11 cellular contexts compared by ENCODE assay signal in genomic region chr11:96161271-96162089, GRCh38.
DNase-seq lines count a peak whose midpoint lies in the region; ATAC-seq and TF ChIP-seq lines count a peak whose summit lies in the region.
"Had no signal": no experiment of that assay in that cellular context is flagged by ENCODE, and none has a peak within 500 bp of the region (broad histone marks: within the 10 kb centered on the region; RNA-seq: fewer than 3 reads in every experiment).

No MANE protein-coding gene starts in this region.

- H3K36me3 Mint-ChIP-seq in endodermal cell (ENCODE audit: low read depth) (no peaks in the 10 kb centered on the region), neural progenitor cell (peaks cover 11% of the 10 kb centered on the region)

- H3K4me3 ChIP-seq in AG04450 (ENCODE audit: low read depth, low read length) (no peak overlapping the region), endodermal cell (ENCODE audit: low read length) (no peak overlapping the region), neural progenitor cell (no peak overlapping the region)
- H3K4me3 ChIP-seq: BLaER1 treated with 17β-estradiol and CSF1 and Interleukin-3, amounts not matched to agents 10 nM and 100 nM; gastrocnemius medialis had no signal

- peak overlapping the region; percentile 84 for H3K27ac ChIP-seq in AG04450 (ENCODE audit: low read depth, low read length)
- H3K27ac ChIP-seq in endodermal cell (ENCODE audit: low read depth, low read length): peak overlapping the region; percentile 8
- no peak overlapping the region for H3K27ac ChIP-seq in neural progenitor cell
- H3K27ac ChIP-seq: BLaER1 treated with 17β-estradiol and CSF1 and Interleukin-3, amounts not matched to agents 10 nM and 100 nM had no signal

- no peak overlapping the region for H2AFZ ChIP-seq in neural progenitor cell (replicated peaks)

- no peak overlapping the region for H3K27ac Mint-ChIP-seq in endodermal cell
- peak overlapping the region; percentile 86 for H3K27ac Mint-ChIP-seq in neural progenitor cell

- no peak for ATAC-seq in GM19351 (IDR thresholded peaks at IDR 0.05; ENCODE audit: unreplicated experiment)
- ATAC-seq in HG02588 (IDR thresholded peaks at IDR 0.05; ENCODE audit: unreplicated experiment): no peak
- ATAC-seq: gastrocnemius medialis had no signal

- H3K79me2 ChIP-seq in neural progenitor cell (ENCODE audit: low read depth): no peaks in the 10 kb centered on the region

- H3K36me3 ChIP-seq in endodermal cell (ENCODE audit: control insufficient read depth, insufficient read depth, low read length): no peaks in the 10 kb centered on the region
- H3K36me3 ChIP-seq in neural progenitor cell: no peaks in the 10 kb centered on the region
- H3K36me3 ChIP-seq: gastrocnemius medialis had no signal

- H3K27me3 ChIP-seq in AG04450 (ENCODE audit: control insufficient read depth, insufficient read depth, low read length) (no peaks in the 10 kb centered on the region), endodermal cell (ENCODE audit: control insufficient read depth, insufficient read depth, low read length, poor library complexity, severe bottlenecking) (no peaks in the 10 kb centered on the region), neural progenitor cell (no peaks in the 10 kb centered on the region)
- H3K27me3 ChIP-seq: BLaER1 treated with 17β-estradiol and CSF1 and Interleukin-3, amounts not matched to agents 10 nM and 100 nM; gastrocnemius medialis had no signal

- CTCF ChIA-PET in AG04450 (lab: Charles Lee): interaction anchor here (1.3 to 3.7 kb wide), 3 partner anchors 102 to 325 kb away, joined by 3 to 43 read pairs (median 13); partner anchors contain the start of gene MAML2
- CTCF ChIA-PET in HEK293T (lab: Yijun Ruan, JAX): no interaction called here

- H3K9me3 ChIP-seq in AG04450 (ENCODE audit: control insufficient read depth, insufficient read depth, low read length): no peaks in the 10 kb centered on the region
- no peaks in the 10 kb centered on the region for H3K9me3 ChIP-seq in endodermal cell (ENCODE audit: control insufficient read depth, low read length)
- no peaks in the 10 kb centered on the region for H3K9me3 ChIP-seq in neural progenitor cell (ENCODE audit: low read depth)
- H3K9me3 ChIP-seq: gastrocnemius medialis had no signal

- DNase-seq in AG04450 (ENCODE audit: low read depth, low spot score): no peak
- DNase-seq in HEK293T (ENCODE audit: extremely low spot score): no peak
- DNase-seq in endodermal cell: no peak
- DNase-seq in neural progenitor cell (ENCODE audit: low spot score): no peak
- DNase-seq in DMS79 (lab: John Stamatoyannopoulos, UW): no peak
- no peak for DNase-seq in NCI-H1694 (lab: John Stamatoyannopoulos, UW)
- DNase-seq: gastrocnemius medialis had no signal

- no peak overlapping the region for H3K9ac ChIP-seq in endodermal cell (ENCODE audit: extremely low read depth, low read length, poor library complexity, severe bottlenecking)
- no peak overlapping the region for H3K9ac ChIP-seq in neural progenitor cell
- H3K9ac ChIP-seq: BLaER1 treated with 17β-estradiol and CSF1 and Interleukin-3, amounts not matched to agents 10 nM and 100 nM had no signal

- TF ChIP-seq CTCF in AG04450 (IDR thresholded peaks at IDR 0.05; ENCODE audit: low read depth, low read length) (no peak), endodermal cell (conservative IDR thresholded peaks at IDR 0.05) (no peak), neural progenitor cell (IDR thresholded peaks at IDR 0.05) (no peak)

- H3K4me1 ChIP-seq in endodermal cell (ENCODE audit: control insufficient read depth, insufficient read depth, low read length): no peaks in the 10 kb centered on the region
- H3K4me1 ChIP-seq in neural progenitor cell: peaks cover 4% of the 10 kb centered on the region

- WGBS in endodermal cell (ENCODE audit: insufficient coverage in 1 of 2, insufficient read length in 1 of 2), 2 experiments: 87 to 100% methylated on average over 2 to 10 of the region's 10 CpGs

- H3K9me3 Mint-ChIP-seq in endodermal cell (no peaks in the 10 kb centered on the region), neural progenitor cell (peaks cover 5% of the 10 kb centered on the region)
- H3K9me3 Mint-ChIP-seq: central memory CD8-positive, alpha-beta T cell had no signal

- POLR2A ChIA-PET in AG04450 (lab: Yijun Ruan, JAX) (interaction anchor here (1.3 kb wide), 1 partner anchor 11 kb away, joined by 7 read pairs; no protein-coding TSS in a partner anchor), HEK293T (lab: Yijun Ruan, JAX) (no interaction called here)

- no peak overlapping the region for H3K4me2 ChIP-seq in neural progenitor cell
- H3K4me2 ChIP-seq: BLaER1 treated with 17β-estradiol and CSF1 and Interleukin-3, amounts not matched to agents 10 nM and 100 nM had no signal

- no peaks in the 10 kb centered on the region for H3F3A ChIP-seq in neural progenitor cell (ENCODE audit: low read depth)

- H3K27me3 Mint-ChIP-seq in endodermal cell (ENCODE audit: insufficient read depth) (no peaks in the 10 kb centered on the region), neural progenitor cell (ENCODE audit: insufficient read depth, low read depth) (no peaks in the 10 kb centered on the region)
- H3K27me3 Mint-ChIP-seq: central memory CD8-positive, alpha-beta T cell had no signal

- no peaks in the 10 kb centered on the region for H4K20me1 ChIP-seq in neural progenitor cell (ENCODE audit: low read depth)
- H4K20me1 ChIP-seq: BLaER1 treated with 17β-estradiol and CSF1 and Interleukin-3, amounts not matched to agents 10 nM and 100 nM had no signal

- H3K4me3 Mint-ChIP-seq in endodermal cell (no peak overlapping the region), neural progenitor cell (no peak overlapping the region)
- H3K4me3 Mint-ChIP-seq: central memory CD8-positive, alpha-beta T cell had no signal

- H3K4me1 Mint-ChIP-seq in endodermal cell (peaks cover 46% of the 10 kb centered on the region), neural progenitor cell (peaks cover 46% of the 10 kb centered on the region)

TF ChIP-seq in HEK293T, 16 proteins besides CTCF, POLR2A, EP300 and RAD21:
- TF ChIP-seq FOXM1 (IDR thresholded peaks at IDR 0.05; ENCODE audit: borderline replicate concordance): no peak
- TF ChIP-seq PKNOX1 (IDR thresholded peaks at IDR 0.05): peak; percentile 14; the same call in 1 of the 2 replicates
- no peak for TF ChIP-seq NFRKB (IDR thresholded peaks at IDR 0.05)
- no peak for TF ChIP-seq HDGF (IDR thresholded peaks at IDR 0.05; ENCODE audit: borderline replicate concordance)
